16 cellular contexts compared by ENCODE assay signal in the genomic region with DNA sequence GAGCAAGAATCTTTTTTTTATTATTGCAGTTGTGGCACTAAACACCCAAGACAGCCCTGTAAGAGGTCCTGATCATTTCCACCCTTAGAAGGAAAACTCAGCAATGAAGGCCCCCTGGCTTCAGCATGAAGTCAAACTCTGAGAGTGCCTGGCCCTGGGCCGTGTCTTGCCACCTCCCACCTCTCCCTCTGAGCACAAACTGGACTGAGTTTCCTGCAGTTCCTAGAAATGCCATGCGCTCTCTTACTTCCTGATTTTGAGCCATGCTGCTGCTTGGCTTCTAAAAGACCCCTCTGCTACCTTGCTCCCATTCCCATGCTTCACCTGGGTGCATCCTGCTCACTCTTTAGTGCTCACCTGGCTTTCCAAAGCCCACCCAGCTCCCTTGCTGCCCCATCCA.
DNase-seq lines count a peak whose midpoint lies in the region; ATAC-seq and TF ChIP-seq lines count a peak whose summit lies in the region.
"Had no signal": no experiment of that assay in that cellular context is flagged by ENCODE, and none has a peak within 500 bp of the region (broad histone marks: within the 10 kb centered on the region; RNA-seq: fewer than 3 reads in every experiment).

No MANE protein-coding gene starts in this region.

- H3K9me3 Mint-ChIP-seq in GM23338, result no peaks in the 10 kb centered on the region
- no peaks in the 10 kb centered on the region for H3K9me3 Mint-ChIP-seq in brain
- H3K9me3 Mint-ChIP-seq in nephron, result no peaks in the 10 kb centered on the region
- no peaks in the 10 kb centered on the region for H3K9me3 Mint-ChIP-seq in type B pancreatic cell
- H3K9me3 Mint-ChIP-seq: activated B cell treated with CpG ODN at 0.5 μM for 24 hours had no signal

- H3K27me3 ChIP-seq in GM23338 (ENCODE audit: insufficient read depth), result no peaks in the 10 kb centered on the region
- H3K27me3 ChIP-seq: ascending aorta, colonic mucosa had no signal

- no peak for DNase-seq in GM23338 (ENCODE audit: low spot score)
- DNase-seq in M059J (ENCODE audit: low read depth), result peak; percentile 36
- no peak for DNase-seq in COR-L47 (lab: John Stamatoyannopoulos, UW)
- no peak for DNase-seq in SHP77 treated with DMSO at 0.1 percent for 48 hours (lab: John Stamatoyannopoulos, UW)
- DNase-seq in type B pancreatic cell (ENCODE audit: extremely low spot score, unreplicated experiment), result no peak
- DNase-seq: activated B cell treated with CpG ODN at 0.5 μM for 24 hours; activated gamma-delta T cell; colonic mucosa; NCI-H187; stimulated activated naive CD4-positive, alpha-beta T cell treated with Interleukin-2 at 50 U/mL for 16 hours had no signal

- H4K20me1 ChIP-seq in GM23338 (replicated peaks; ENCODE audit: insufficient read depth), result no peaks in the 10 kb centered on the region

- peak overlapping the region; percentile 55 for H3K4me2 ChIP-seq in GM23338

- H3K36me3 Mint-ChIP-seq in GM23338 (ENCODE audit: low read depth), result no peaks in the 10 kb centered on the region; the same call in 2 of the 3 replicates
- peaks cover 6% of the 10 kb centered on the region for H3K36me3 Mint-ChIP-seq in brain
- H3K36me3 Mint-ChIP-seq in nephron (ENCODE audit: low read depth), result no peaks in the 10 kb centered on the region
- H3K36me3 Mint-ChIP-seq in type B pancreatic cell, result no peaks in the 10 kb centered on the region

- H3K4me1 Mint-ChIP-seq in GM23338 (peaks cover 31% of the 10 kb centered on the region), brain (peaks cover 21% of the 10 kb centered on the region), nephron (peaks cover 14% of the 10 kb centered on the region), type B pancreatic cell (ENCODE audit: unreplicated experiment) (peaks cover 15% of the 10 kb centered on the region)

- no peak for ATAC-seq in GM23338
- ATAC-seq in GM18517 (IDR thresholded peaks at IDR 0.05; ENCODE audit: unreplicated experiment), result no peak
- ATAC-seq: esophagus mucosa had no signal

- H3K27ac ChIP-seq in GM23338 (ENCODE audit: low read depth), result peak overlapping the region; percentile 82
- H3K27ac ChIP-seq: colonic mucosa had no signal

- H3K4me3 Mint-ChIP-seq in GM23338 (no peak overlapping the region), brain (peak overlapping the region in 1 of 5 experiments; percentile 7), nephron (no peak overlapping the region), type B pancreatic cell (no peak overlapping the region)
- H3K4me3 Mint-ChIP-seq: activated B cell treated with CpG ODN at 0.5 μM for 24 hours, B cell had no signal

- H3K9me2 ChIP-seq in GM23338 (ENCODE audit: insufficient read depth), result peaks cover 16% of the 10 kb centered on the region

- H3K27ac Mint-ChIP-seq in GM23338 (no peak overlapping the region; the same call in 1 of the 2 replicates), brain (peak overlapping the region in 3 of 5 experiments; percentile 73 to 75 (median 74)), nephron (peak overlapping the region in 2 of 3 experiments; percentile 22 to 49), type B pancreatic cell (no peak overlapping the region)
- H3K27ac Mint-ChIP-seq: activated B cell treated with CpG ODN at 0.5 μM for 24 hours, B cell had no signal

- H3K36me3 ChIP-seq in GM23338 (ENCODE audit: insufficient read depth), result no peaks in the 10 kb centered on the region
- H3K36me3 ChIP-seq: ascending aorta, colonic mucosa had no signal

- H3F3A ChIP-seq in GM23338 (replicated peaks; ENCODE audit: low read depth), result no peaks in the 10 kb centered on the region

- no peaks in the 10 kb centered on the region for H3K79me2 ChIP-seq in GM23338 (replicated peaks; ENCODE audit: insufficient read depth)

- no peak for TF ChIP-seq CTCF in GM23338 (conservative IDR thresholded peaks at IDR 0.05; ENCODE audit: low read depth in 2 of 2)
- no peak for TF ChIP-seq CTCF in brain (conservative IDR thresholded peaks at IDR 0.05)
- no peak for TF ChIP-seq CTCF in nephron (IDR thresholded peaks at IDR 0.05; ENCODE audit: unreplicated experiment in 3 of 3)
- TF ChIP-seq CTCF in type B pancreatic cell (conservative IDR thresholded peaks at IDR 0.05), result no peak

- H3K4me1 ChIP-seq in GM23338 (ENCODE audit: insufficient read depth), result peaks cover 20% of the 10 kb centered on the region
- H3K4me1 ChIP-seq: colonic mucosa had no signal

- H3K4me3 ChIP-seq in GM23338, result no peak overlapping the region
- H3K4me3 ChIP-seq: ascending aorta, colonic mucosa had no signal

- H2AFZ ChIP-seq in GM23338, result no peak overlapping the region

- no peaks in the 10 kb centered on the region for H3K27me3 Mint-ChIP-seq in GM23338 (ENCODE audit: insufficient read depth, low read depth, poor library complexity)
- H3K27me3 Mint-ChIP-seq in brain, result no peaks in the 10 kb centered on the region
- H3K27me3 Mint-ChIP-seq in nephron (ENCODE audit: low read depth), result peaks cover 19% of the 10 kb centered on the region
- no peaks in the 10 kb centered on the region for H3K27me3 Mint-ChIP-seq in type B pancreatic cell
- H3K27me3 Mint-ChIP-seq: activated B cell treated with CpG ODN at 0.5 μM for 24 hours, B cell had no signal

TF ChIP-seq in GM23338, 12 proteins besides CTCF, POLR2A, EP300 and RAD21 (continues in another document):
- TF ChIP-seq JUNB (IDR thresholded peaks at IDR 0.05; ENCODE audit: unreplicated experiment) (no peak), NANOG (IDR thresholded peaks at IDR 0.05; ENCODE audit: borderline replicate concordance) (no peak), ZNF114 (CRISPR knock-in tag; IDR thresholded peaks at IDR 0.05) (no peak), EZH2phosphoT487 (IDR thresholded peaks at IDR 0.05; ENCODE audit: unreplicated experiment) (no peak), REST (IDR thresholded peaks at IDR 0.05; ENCODE audit: unreplicated experiment) (no peak), ETS1 (IDR thresholded peaks at IDR 0.05) (no peak), EZH2 (IDR thresholded peaks at IDR 0.05; ENCODE audit: low read depth, unreplicated experiment) (no peak), ZNF331 (CRISPR knock-in tag; IDR thresholded peaks at IDR 0.05; ENCODE audit: low read depth) (no peak)

Comparison
In these comparisons a context has a peak if more than half of its experiments do, and no peak if none do; other contexts are left out.
1. H3K27ac Mint-ChIP-seq: peak in brain (3 of 5) and nephron (2 of 3); none in GM23338 (single experiment) and type B pancreatic cell (single experiment).